Comparison of ENCODE assay signal across 9 cellular contexts in the genomic region with DNA sequence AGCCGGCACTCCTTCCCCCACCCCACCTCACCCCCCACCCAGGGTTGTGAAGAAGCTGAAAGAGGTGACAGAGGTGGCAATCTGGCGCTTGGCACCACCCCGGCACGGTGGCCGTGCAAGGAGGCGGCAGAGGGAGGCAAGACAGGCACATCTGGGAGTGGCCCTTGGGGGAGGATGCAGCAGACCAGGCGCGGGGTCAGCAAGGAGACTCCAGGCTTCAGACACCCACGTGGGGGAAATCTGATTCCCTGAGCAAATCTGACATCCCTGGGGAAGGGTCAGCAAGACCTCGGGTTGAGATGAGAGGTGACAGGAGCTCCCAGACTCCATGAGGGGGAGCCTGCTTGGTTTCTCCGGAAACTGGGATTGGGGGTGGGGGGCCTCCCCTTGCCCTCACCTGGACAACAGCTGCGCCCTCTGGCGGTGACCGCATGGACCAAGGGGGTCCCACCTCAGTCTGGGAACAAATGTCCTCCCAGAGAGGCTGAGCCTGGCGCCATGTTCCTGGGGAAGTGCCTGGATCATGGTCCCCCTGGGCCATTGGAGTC. TPM values are rescaled to one million over a fixed set of nuclear protein-coding genes. Genes with fewer than 3 reads are reported as not detected.
DNase-seq lines count a peak whose midpoint lies in the region; ATAC-seq lines count a peak whose summit lies in the region.
"Had no signal": no experiment of that assay in that cellular context is flagged by ENCODE, and none has a peak within 500 bp of the region (broad histone marks: within the 10 kb centered on the region; RNA-seq: fewer than 3 reads in every experiment).

No MANE protein-coding gene starts in this region.

- no peaks in the 10 kb centered on the region for H3K27me3 Mint-ChIP-seq in activated CD4-positive, alpha-beta T cell treated with anti-CD3 and anti-CD28 coated beads for 36 hours

- no peak overlapping the region for H3K4me3 Mint-ChIP-seq in activated CD4-positive, alpha-beta T cell treated with anti-CD3 and anti-CD28 coated beads for 36 hours
- H3K4me3 Mint-ChIP-seq: naive thymus-derived CD4-positive, alpha-beta T cell had no signal

- no peak overlapping the region for H3K27ac Mint-ChIP-seq in activated CD4-positive, alpha-beta T cell treated with anti-CD3 and anti-CD28 coated beads for 36 hours

- intact Hi-C loops in activated CD4-positive, alpha-beta T cell treated with anti-CD3 and anti-CD28 coated beads for 36 hours (cut with DNase I, micrococcal nuclease) = loop anchor here in 1 of 2 experiments (1.0 kb wide), 1 partner anchor 84 kb away; no protein-coding TSS in a partner anchor
- intact Hi-C loops in left ventricle myocardium superior (cut with micrococcal nuclease) = no loop called here

- POLR2A ChIA-PET in activated CD4-positive, alpha-beta T cell treated with anti-CD3 and anti-CD28 coated beads for 36 hours (lab: Charles Lee) = no interaction called here

- CTCF ChIA-PET in activated CD4-positive, alpha-beta T cell treated with anti-CD3 and anti-CD28 coated beads for 36 hours (lab: Charles Lee) = interaction anchor here (0.6 to 2.2 kb wide), 7 partner anchors 9 to 1725 kb away, joined by 3 to 7 read pairs (median 3); no protein-coding TSS in a partner anchor

- peak; percentile 64 for DNase-seq in activated CD4-positive, alpha-beta T cell treated with anti-CD3 and anti-CD28 coated beads for 36 hours
- no peak for DNase-seq in activated CD4-positive, alpha-beta T cell treated with anti-CD3 and anti-CD28 coated beads for 1 hour
- DNase-seq in activated T-cell treated with anti-CD3 and anti-CD28 coated beads for 4 hours (peak; percentile 27), left ventricle myocardium superior (peak; percentile 65), C1 segment of cervical spinal cord (lab: John Stamatoyannopoulos, UW) (no peak), putamen (ENCODE audit: low spot score) (no peak)
- peak; percentile 75 for DNase-seq in stimulated activated CD8-positive, alpha-beta memory T cell treated with anti-CD3 and anti-CD28 coated beads, Interleukin-4, amount 100 ng/mL, for 48 hours

- no peaks in the 10 kb centered on the region for H3K36me3 Mint-ChIP-seq in activated CD4-positive, alpha-beta T cell treated with anti-CD3 and anti-CD28 coated beads for 36 hours (ENCODE audit: low read depth)
- H3K36me3 Mint-ChIP-seq: naive thymus-derived CD4-positive, alpha-beta T cell had no signal

- H3K9me3 Mint-ChIP-seq in activated CD4-positive, alpha-beta T cell treated with anti-CD3 and anti-CD28 coated beads for 36 hours (ENCODE audit: low read depth) = no peaks in the 10 kb centered on the region

- no peak for ATAC-seq in activated CD4-positive, alpha-beta T cell treated with anti-CD3 and anti-CD28 coated beads for 36 hours
- no peak for ATAC-seq in left ventricle myocardium superior
- ATAC-seq in HG03039 (IDR thresholded peaks at IDR 0.05; ENCODE audit: unreplicated experiment) = no peak
- ATAC-seq: naive thymus-derived CD4-positive, alpha-beta T cell had no signal

- peaks cover 11% of the 10 kb centered on the region for H3K4me1 Mint-ChIP-seq in activated CD4-positive, alpha-beta T cell treated with anti-CD3 and anti-CD28 coated beads for 36 hours

RNA-seq across cellular contexts. Expression of a gene that starts 4.0 kb away (rescaled TPM):
- total RNA-seq in activated CD4-positive, alpha-beta T cell treated with anti-CD3 and anti-CD28 coated beads for 36 hours = under 1 TPM; 0.37 TPM
- total RNA-seq in left ventricle myocardium superior = 14.5 TPM

RNA-seq across cellular contexts. Expression of a gene that starts 17.9 kb away (rescaled TPM):
- 10 to 100 TPM; 13.7 to 15.9 TPM for total RNA-seq in activated CD4-positive, alpha-beta T cell treated with anti-CD3 and anti-CD28 coated beads for 36 hours
- 26.5 TPM for total RNA-seq in left ventricle myocardium superior

RNA-seq across cellular contexts. Expression of a gene that starts 53.5 kb away (rescaled TPM):
- total RNA-seq in activated CD4-positive, alpha-beta T cell treated with anti-CD3 and anti-CD28 coated beads for 36 hours = 100 to 1,000 TPM; 413 to 454 TPM
- total RNA-seq in left ventricle myocardium superior = 1,107 TPM

Comparison
In these comparisons a context has a peak if more than half of its experiments do, and no peak if none do; other contexts are left out.
1. DNase-seq: peak in activated CD4-positive, alpha-beta T cell treated with anti-CD3 and anti-CD28 coated beads for 36 hours (single experiment), activated T-cell treated with anti-CD3 and anti-CD28 coated beads for 4 hours (single experiment), left ventricle myocardium superior (single experiment) and stimulated activated CD8-positive, alpha-beta memory T cell treated with anti-CD3 and anti-CD28 coated beads, Interleukin-4, amount 100 ng/mL, for 48 hours (single experiment); none in activated CD4-positive, alpha-beta T cell treated with anti-CD3 and anti-CD28 coated beads for 1 hour (single experiment), C1 segment of cervical spinal cord (0 of 14) and putamen (single experiment).
2. RNA of a gene that starts 4.0 kb away (total RNA-seq): 14.5 TPM in left ventricle myocardium superior (single experiment); 0.37 TPM in activated CD4-positive, alpha-beta T cell treated with anti-CD3 and anti-CD28 coated beads for 36 hours; every median in the first group is over 10 times any median in the second.